Comparison of ENCODE assay signal across 8 cellular contexts in genomic region chr10:43137971-43138756, GRCh38. TPM values are rescaled to one million over a fixed set of nuclear protein-coding genes. Genes with fewer than 3 reads are reported as not detected.
DNase-seq lines count a peak whose midpoint lies in the region; ATAC-seq lines count a peak whose summit lies in the region.

CSGALNACT2 (plus strand) TSS chr10:43138445; CDS start chr10:43155150, 16,705 bp downstream.

- ATAC-seq in GM19043 (IDR thresholded peaks at IDR 0.05; ENCODE audit: low read depth, unreplicated experiment) (peak; percentile 47), HG03342 (IDR thresholded peaks at IDR 0.05; ENCODE audit: unreplicated experiment) (peak; percentile 73), left lobe of liver (peak; percentile 97)

- H3K4me3 Mint-ChIP-seq in activated CD4-positive, alpha-beta T cell treated with anti-CD3 and anti-CD28 coated beads, Interleukin-2, amount 10 ng/mL, durations not matched to agents 7 days and 5 days: peak within 1 kb of the TSS; percentile 89

- no peaks in the 10 kb centered on the region for H3K9me3 Mint-ChIP-seq in activated CD4-positive, alpha-beta T cell treated with anti-CD3 and anti-CD28 coated beads, Interleukin-2, amount 10 ng/mL, durations not matched to agents 7 days and 5 days

- peak; percentile 82 to 87 for DNase-seq in AML-193 (lab: John Stamatoyannopoulos, UW)
- peak; percentile 60 for DNase-seq in NCI-H510A treated with DMSO at 0.1 percent for 48 hours (lab: John Stamatoyannopoulos, UW)
- DNase-seq in activated CD4-positive, alpha-beta T cell treated with anti-CD3 and anti-CD28 coated beads, Interleukin-2, amount 10 ng/mL, durations not matched to agents 7 days and 5 days: peak; percentile 90
- DNase-seq in dedifferentiated amniotic fluid mesenchymal stem cell (ENCODE audit: extremely low spot score): peak; percentile 77
- DNase-seq in left lobe of liver (ENCODE audit: low spot score): peak; percentile 87
- peak; percentile 88 to 89 for DNase-seq in stimulated activated CD4-positive, alpha-beta T cell treated with anti-CD3 and anti-CD28 coated beads, Interleukin-2, amount 100 ng/mL, for 24 hours

- H3K27ac Mint-ChIP-seq in activated CD4-positive, alpha-beta T cell treated with anti-CD3 and anti-CD28 coated beads, Interleukin-2, amount 10 ng/mL, durations not matched to agents 7 days and 5 days: peak within 1 kb of the TSS; percentile 97

- H3K27me3 Mint-ChIP-seq in activated CD4-positive, alpha-beta T cell treated with anti-CD3 and anti-CD28 coated beads, Interleukin-2, amount 10 ng/mL, durations not matched to agents 7 days and 5 days: no peaks in the 10 kb centered on the region

- H3K36me3 Mint-ChIP-seq in activated CD4-positive, alpha-beta T cell treated with anti-CD3 and anti-CD28 coated beads, Interleukin-2, amount 10 ng/mL, durations not matched to agents 7 days and 5 days (ENCODE audit: low read depth): peaks cover 36% of the 10 kb centered on the region

- POLR2A ChIA-PET in activated CD4-positive, alpha-beta T cell treated with anti-CD3 and anti-CD28 coated beads, Interleukin-2, amount 10 ng/mL, durations not matched to agents 7 days and 5 days (lab: Charles Lee): interaction anchor here (1.0 to 3.6 kb wide), 2 partner anchors 9 to 17 kb away, joined by 6 to 14 read pairs; no protein-coding TSS in a partner anchor

- CTCF ChIA-PET in activated CD4-positive, alpha-beta T cell treated with anti-CD3 and anti-CD28 coated beads, Interleukin-2, amount 10 ng/mL, durations not matched to agents 7 days and 5 days (lab: Charles Lee): interaction anchor here (0.8 to 2.7 kb wide), 4 partner anchors 9 to 66 kb away, joined by 3 to 9 read pairs (median 5); no protein-coding TSS in a partner anchor

- peaks cover 62% of the 10 kb centered on the region for H3K4me1 Mint-ChIP-seq in activated CD4-positive, alpha-beta T cell treated with anti-CD3 and anti-CD28 coated beads, Interleukin-2, amount 10 ng/mL, durations not matched to agents 7 days and 5 days

RNA-seq across cellular contexts. Expression of gene CSGALNACT2, which starts in this region (rescaled TPM):
- total RNA-seq in activated CD4-positive, alpha-beta T cell treated with anti-CD3 and anti-CD28 coated beads, Interleukin-2, amount 10 ng/mL, durations not matched to agents 7 days and 5 days: 10 to 100 TPM; 36.2 to 41.0 TPM
- 5.5 TPM for total RNA-seq in left lobe of liver

Comparison
In these comparisons a context has a peak if more than half of its experiments do, and no peak if none do; other contexts are left out.
1. Peak in every context shown above with its lines: DNase-seq and ATAC-seq.
2. ATAC-seq: peak in every context shown above with its lines; median percentile 97 in left lobe of liver; 73 in HG03342; 47 in GM19043.